ENCODE assay signal across 15 cellular contexts in genomic region chr2:138121769-138122661, GRCh38.
DNase-seq lines count a peak whose midpoint lies in the region; ATAC-seq, FAIRE-seq and TF ChIP-seq lines count a peak whose summit lies in the region.
"Had no signal": no experiment of that assay in that cellular context is flagged by ENCODE, and none has a peak within 500 bp of the region (broad histone marks: within the 10 kb centered on the region; RNA-seq: fewer than 3 reads in every experiment).

No MANE protein-coding gene starts in this region.

- H3K27ac Mint-ChIP-seq in type B pancreatic cell = no peak overlapping the region
- H3K27ac Mint-ChIP-seq: effector memory CD8-positive, alpha-beta T cell had no signal

- H3K27ac ChIP-seq in HepG2 (ENCODE audit: extremely low read length, insufficient read depth, low read length) = no peak overlapping the region
- no peak overlapping the region for H3K27ac ChIP-seq in right lobe of liver
- H3K27ac ChIP-seq in mammary epithelial cell (ENCODE audit: insufficient read depth, low read depth, low read length) = peak overlapping the region; percentile 84
- no peak overlapping the region for H3K27ac ChIP-seq in tibial nerve
- H3K27ac ChIP-seq: pancreas, suprapubic skin had no signal

- 49% methylated on average over 3 of the region's 3 CpGs for WGBS in HepG2 (ENCODE audit: low lambda C conversion rate)
- 69% methylated on average over 3 of the region's 3 CpGs for WGBS in right lobe of liver (ENCODE audit: insufficient coverage, low coverage, low lambda C conversion rate, missing lambda C conversion rate)
- 39% methylated on average over 3 of the region's 3 CpGs for WGBS in mammary epithelial cell (ENCODE audit: low coverage, missing lambda C conversion rate)
- WGBS in tibial nerve, 2 donors = 78 to 79% methylated on average over 3 of the region's 3 CpGs

- intact Hi-C loops in HepG2 (cut with micrococcal nuclease; ENCODE audit: unreplicated experiment) = no loop called here
- intact Hi-C loops in right lobe of liver (cut with DNase I) = no loop called here
- intact Hi-C loops in mammary epithelial cell (cut with micrococcal nuclease) = no loop called here

- H3K9me3 ChIP-seq in HepG2 (ENCODE audit: low read length) (no peaks in the 10 kb centered on the region), right lobe of liver (no peaks in the 10 kb centered on the region), mammary epithelial cell (replicated peaks; ENCODE audit: insufficient read depth, low read length) (no peaks in the 10 kb centered on the region), tibial nerve (no peaks in the 10 kb centered on the region)
- H3K9me3 ChIP-seq: pancreas, suprapubic skin had no signal

- CTCF ChIA-PET in HepG2 (lab: Yijun Ruan, JAX; ENCODE audit: low intra/inter-chr PET ratio, low total read pairs) (no interaction called here), mammary epithelial cell (lab: Charles Lee; ENCODE audit: low non-redundant PET) (no interaction called here)

- H3K27me3 ChIP-seq in HepG2 (ENCODE audit: control insufficient read depth in 1 of 2, insufficient read depth in 2 of 2, low read length in 2 of 2) = no peaks in the 10 kb centered on the region
- H3K27me3 ChIP-seq in right lobe of liver = no peaks in the 10 kb centered on the region
- H3K27me3 ChIP-seq in mammary epithelial cell (ENCODE audit: insufficient read depth, low read length) = no peaks in the 10 kb centered on the region
- no peaks in the 10 kb centered on the region for H3K27me3 ChIP-seq in tibial nerve
- H3K27me3 ChIP-seq: pancreas, suprapubic skin had no signal

- H3K4me1 Mint-ChIP-seq in type B pancreatic cell (ENCODE audit: unreplicated experiment) = no peaks in the 10 kb centered on the region

- H3K36me3 Mint-ChIP-seq in type B pancreatic cell = no peaks in the 10 kb centered on the region

- H3K9ac ChIP-seq in HepG2 (ENCODE audit: insufficient read depth, low read depth, low read length) (no peak overlapping the region), mammary epithelial cell (ENCODE audit: insufficient read depth, low read length) (peak overlapping the region; percentile 31)

- no peak overlapping the region for H3K4me3 Mint-ChIP-seq in type B pancreatic cell
- H3K4me3 Mint-ChIP-seq: effector memory CD8-positive, alpha-beta T cell had no signal

- H3K79me2 ChIP-seq in HepG2 (ENCODE audit: insufficient read depth, low read length) = no peaks in the 10 kb centered on the region
- H3K79me2 ChIP-seq in mammary epithelial cell (ENCODE audit: insufficient read depth, low read length) = no peaks in the 10 kb centered on the region

- TF ChIP-seq EP300 in HepG2 (IDR thresholded peaks at IDR 0.05; ENCODE audit: low read depth in 2 of 2, low read length in 2 of 2) (no peak), HepG2 (CRISPR knock-in tag; IDR thresholded peaks at IDR 0.05; ENCODE audit: borderline replicate concordance) (no peak), tibial nerve (IDR thresholded peaks at IDR 0.05) (no peak)

- dilution Hi-C loops in mammary epithelial cell (cut with HindIII; ENCODE audit: low sequenced_read_pairs) = no loop called here

- BruUV-seq in HepG2 (replicated peaks; lab: Mats Ljungman, UMichigan) = no TSS peak
- BruUV-seq in mammary epithelial cell (replicated peaks; lab: Mats Ljungman, UMichigan) = no TSS peak

- H3K4me3 ChIP-seq in HepG2 (replicated peaks in 1 of 3; ENCODE audit: insufficient read depth in 1 of 3, low read depth in 2 of 3, low read length in 3 of 3) (no peak overlapping the region), right lobe of liver (no peak overlapping the region), mammary epithelial cell (replicated peaks in 1 of 3; ENCODE audit: insufficient read depth in 1 of 3, low read depth in 2 of 3, low read length in 3 of 3) (no peak overlapping the region), tibial nerve (no peak overlapping the region)
- H3K4me3 ChIP-seq: pancreas, suprapubic skin had no signal

- FAIRE-seq in HepG2 (lab: Jason Lieb, UNC) = no peak
- FAIRE-seq: pancreas had no signal

- H3K27me3 Mint-ChIP-seq in type B pancreatic cell = no peaks in the 10 kb centered on the region
- H3K27me3 Mint-ChIP-seq: effector memory CD8-positive, alpha-beta T cell had no signal

- H3K4me2 ChIP-seq in HepG2 (ENCODE audit: low read depth, low read length) (no peak overlapping the region), mammary epithelial cell (ENCODE audit: insufficient read depth, low read depth, low read length) (peak overlapping the region; percentile 54)

- in situ Hi-C loops in HepG2 (cut with HindIII; ENCODE audit: extremely low pct_ligation_motif_present, low pct_unique_long_range_greater_than_20kb) (no loop called here), mammary epithelial cell (cut with MboI; ENCODE audit: low sequenced_read_pairs in 2 of 2) (loop anchor here in 1 of 2 donors (25.0 kb wide), 1 partner anchor 665 kb away; the partner anchor contains the start of gene NXPH2)

- ATAC-seq in HepG2 (no peak), right lobe of liver (no peak), HG02623 (IDR thresholded peaks at IDR 0.05; ENCODE audit: unreplicated experiment) (no peak)
- ATAC-seq: effector memory CD8-positive, alpha-beta T cell; pancreas had no signal

- POLR2A ChIA-PET in HepG2 (lab: Yijun Ruan, JAX) = no interaction called here

- no peak for TF ChIP-seq RAD21 in HepG2 (CRISPR knock-in tag; IDR thresholded peaks at IDR 0.05)

- DNase-seq in HepG2 (ENCODE audit: low spot score) (peak; percentile 49), right lobe of liver (no peak), NCI-H146 treated with DMSO at 0.1 percent for 48 hours (lab: John Stamatoyannopoulos, UW; ENCODE audit: unreplicated experiment) (peak; percentile 89), mammary epithelial cell (peak; percentile 81), ureter (ENCODE audit: low spot score) (no peak), tibial nerve (ENCODE audit: low spot score in 2 of 2) (no peak), type B pancreatic cell (ENCODE audit: extremely low spot score, unreplicated experiment) (no peak)
- DNase-seq: activated CD4-positive, CD25-positive, alpha-beta regulatory T cell; activated naive CD4-positive, alpha-beta T cell treated with anti-CD3 and anti-CD28 coated beads, Interleukin-2, amount 50 U/mL, for 16 hours; effector memory CD8-positive, alpha-beta T cell; NCI-H187; pancreas; stimulated activated CD4-positive, alpha-beta T cell treated with anti-CD3 and anti-CD28 coated beads, Interleukin-15, amount 100 ng/mL, for 24 hours had no signal

- H2AFZ ChIP-seq in HepG2 (ENCODE audit: low read length) (no peak overlapping the region), mammary epithelial cell (ENCODE audit: low read depth, low read length) (peak overlapping the region; percentile 30)

- no peaks in the 10 kb centered on the region for H3K9me3 Mint-ChIP-seq in type B pancreatic cell

- H3K36me3 ChIP-seq in HepG2 (replicated peaks in 1 of 2; ENCODE audit: control insufficient read depth in 1 of 2, insufficient read depth in 2 of 2, low read length in 2 of 2) = no peaks in the 10 kb centered on the region
- H3K36me3 ChIP-seq in right lobe of liver = no peaks in the 10 kb centered on the region
- no peaks in the 10 kb centered on the region for H3K36me3 ChIP-seq in mammary epithelial cell (ENCODE audit: insufficient read depth, low read length)
- no peaks in the 10 kb centered on the region for H3K36me3 ChIP-seq in tibial nerve
- H3K36me3 ChIP-seq: pancreas, suprapubic skin had no signal

- H3K4me1 ChIP-seq in HepG2 (ENCODE audit: insufficient read depth, low read length) = peaks cover 11% of the 10 kb centered on the region
- H3K4me1 ChIP-seq in right lobe of liver = no peaks in the 10 kb centered on the region
- H3K4me1 ChIP-seq in mammary epithelial cell (ENCODE audit: insufficient read depth, low read length) = peaks cover 25% of the 10 kb centered on the region
- H3K4me1 ChIP-seq in tibial nerve = no peaks in the 10 kb centered on the region
- H3K4me1 ChIP-seq: pancreas, suprapubic skin had no signal

- H4K20me1 ChIP-seq in HepG2 (ENCODE audit: insufficient read depth, low read length) (no peaks in the 10 kb centered on the region), mammary epithelial cell (ENCODE audit: insufficient read depth, low read length) (no peaks in the 10 kb centered on the region)

- no peak for TF ChIP-seq POLR2A in HepG2 (IDR thresholded peaks at IDR 0.05; ENCODE audit: insufficient read depth in 1 of 2, low read depth in 2 of 2, low read length in 2 of 2)
- no peak for TF ChIP-seq POLR2A in right lobe of liver (IDR thresholded peaks at IDR 0.05)
- TF ChIP-seq POLR2A in tibial nerve (IDR thresholded peaks at IDR 0.05) = no peak

- no peak for TF ChIP-seq CTCF in HepG2 (CRISPR knock-in tag; IDR thresholded peaks at IDR 0.05)
- TF ChIP-seq CTCF in right lobe of liver (IDR thresholded peaks at IDR 0.05) = no peak
- TF ChIP-seq CTCF in mammary epithelial cell (conservative IDR thresholded peaks at IDR 0.05 in 1 of 2, IDR thresholded peaks at IDR 0.05 in 1 of 2; ENCODE audit: extremely low read depth in 1 of 2, insufficient read depth in 1 of 2, low read depth in 1 of 2, low read length in 2 of 2) = no peak
- TF ChIP-seq CTCF in tibial nerve (IDR thresholded peaks at IDR 0.05) = no peak
- TF ChIP-seq CTCF in type B pancreatic cell (conservative IDR thresholded peaks at IDR 0.05) = no peak

TF ChIP-seq in HepG2, 621 proteins besides CTCF, POLR2A, EP300 and RAD21 (continues in another document):
- TF ChIP-seq, protein P1, sequence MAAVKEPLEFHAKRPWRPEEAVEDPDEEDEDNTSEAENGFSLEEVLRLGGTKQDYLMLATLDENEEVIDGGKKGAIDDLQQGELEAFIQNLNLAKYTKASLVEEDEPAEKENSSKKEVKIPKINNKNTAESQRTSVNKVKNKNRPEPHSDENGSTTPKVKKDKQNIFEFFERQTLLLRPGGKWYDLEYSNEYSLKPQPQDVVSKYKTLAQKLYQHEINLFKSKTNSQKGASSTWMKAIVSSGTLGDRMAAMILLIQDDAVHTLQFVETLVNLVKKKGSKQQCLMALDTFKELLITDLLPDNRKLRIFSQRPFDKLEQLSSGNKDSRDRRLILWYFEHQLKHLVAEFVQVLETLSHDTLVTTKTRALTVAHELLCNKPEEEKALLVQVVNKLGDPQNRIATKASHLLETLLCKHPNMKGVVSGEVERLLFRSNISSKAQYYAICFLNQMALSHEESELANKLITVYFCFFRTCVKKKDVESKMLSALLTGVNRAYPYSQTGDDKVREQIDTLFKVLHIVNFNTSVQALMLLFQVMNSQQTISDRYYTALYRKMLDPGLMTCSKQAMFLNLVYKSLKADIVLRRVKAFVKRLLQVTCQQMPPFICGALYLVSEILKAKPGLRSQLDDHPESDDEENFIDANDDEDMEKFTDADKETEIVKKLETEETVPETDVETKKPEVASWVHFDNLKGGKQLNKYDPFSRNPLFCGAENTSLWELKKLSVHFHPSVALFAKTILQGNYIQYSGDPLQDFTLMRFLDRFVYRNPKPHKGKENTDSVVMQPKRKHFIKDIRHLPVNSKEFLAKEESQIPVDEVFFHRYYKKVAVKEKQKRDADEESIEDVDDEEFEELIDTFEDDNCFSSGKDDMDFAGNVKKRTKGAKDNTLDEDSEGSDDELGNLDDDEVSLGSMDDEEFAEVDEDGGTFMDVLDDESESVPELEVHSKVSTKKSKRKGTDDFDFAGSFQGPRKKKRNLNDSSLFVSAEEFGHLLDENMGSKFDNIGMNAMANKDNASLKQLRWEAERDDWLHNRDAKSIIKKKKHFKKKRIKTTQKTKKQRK (IDR thresholded peaks at IDR 0.05; ENCODE audit: low read length) = no peak
- peak; percentile 82 for TF ChIP-seq RFX5 (IDR thresholded peaks at IDR 0.05; ENCODE audit: low read depth, low read length)

Comparison
In these comparisons a context has a peak if more than half of its experiments do, and no peak if none do; other contexts are left out.
1. DNase-seq: peak in HepG2 (single experiment), NCI-H146 treated with DMSO at 0.1 percent for 48 hours (single experiment) and mammary epithelial cell (single experiment); none in right lobe of liver (0 of 3), ureter (single experiment), tibial nerve (0 of 2) and type B pancreatic cell (single experiment).